Comparison of ENCODE assay signal across 20 cellular contexts in genomic region chr19:1421958-1422305, GRCh38. TPM values are rescaled to one million over a fixed set of nuclear protein-coding genes. Genes with fewer than 3 reads are reported as not detected.
DNase-seq lines count a peak whose midpoint lies in the region; ATAC-seq, FAIRE-seq and TF ChIP-seq lines count a peak whose summit lies in the region.
"Had no signal": no experiment of that assay in that cellular context is flagged by ENCODE, and none has a peak within 500 bp of the region (broad histone marks: within the 10 kb centered on the region; RNA-seq: fewer than 3 reads in every experiment).

No MANE protein-coding gene starts in this region.

- peaks cover 34% of the 10 kb centered on the region for H4K20me1 ChIP-seq in K562 (replicated peaks; ENCODE audit: control insufficient read depth, insufficient read depth, low read length)

- no peak overlapping the region for H2AFZ ChIP-seq in K562 (ENCODE audit: low read depth, low read length)

- H3K9me1 ChIP-seq in K562 (ENCODE audit: control insufficient read depth, insufficient read depth, low read length): peaks cover 10% of the 10 kb centered on the region

- BruUV-seq in K562 (replicated peaks; lab: Mats Ljungman, UMichigan): no TSS peak

- 0 out of 2 replicates have a peak, but pooled peaks cover 3% of the 10 kb centered on the region for H3K4me1 ChIP-seq in HEK293 (ENCODE audit: control insufficient read depth, insufficient read depth, low read length)
- peaks cover 0 to 48% of the 10 kb centered on the region in 2 experiments; a peak in 2 of 5 replicates for H3K4me1 ChIP-seq in K562 (replicated peaks in 1 of 2; ENCODE audit: control insufficient read depth in 2 of 2, insufficient read depth in 2 of 2, low read length in 2 of 2)

- 94% methylated on average over 20 of the region's 22 CpGs for WGBS in K562 (ENCODE audit: insufficient coverage, low coverage, missing lambda C conversion rate)

- TF ChIP-seq CTCF in HEK293 (tag by site-specific recombination; IDR thresholded peaks at IDR 0.05) (no peak), K562 (IDR thresholded peaks at IDR 0.05 in 2 of 3, conservative IDR thresholded peaks at IDR 0.05 in 1 of 3; ENCODE audit: insufficient read depth in 2 of 3, low read depth in 1 of 3, low read length in 3 of 3) (no peak)

- H3K36me3 ChIP-seq in HEK293 (ENCODE audit: control insufficient read depth in 2 of 2, insufficient read depth in 1 of 2, low read length in 2 of 2) (peaks cover 5 to 99% of the 10 kb centered on the region in 2 experiments), K562 (ENCODE audit: control insufficient read depth, insufficient read depth, low read length) (peaks cover 98% of the 10 kb centered on the region)

- H3K9ac ChIP-seq in K562 (ENCODE audit: insufficient read depth in 1 of 2, low read depth in 2 of 2, low read length in 2 of 2): peak overlapping the region in 1 of 2 experiments; percentile 22; a peak in 1 of 4 replicates
- H3K9ac ChIP-seq: KMS-11 had no signal

- H3K27me3 ChIP-seq in K562 (ENCODE audit: control insufficient read depth in 2 of 2, insufficient read depth in 2 of 2, low read length in 2 of 2): no peaks in the 10 kb centered on the region
- H3K27me3 ChIP-seq: BLaER1 treated with 17β-estradiol and CSF1 and Interleukin-3, amounts not matched to agents 10 nM and 100 nM; Peyer's patch had no signal

- TF ChIP-seq RAD21 in K562 (CRISPR knock-in tag; conservative IDR thresholded peaks at IDR 0.05 in 1 of 2, IDR thresholded peaks at IDR 0.05 in 1 of 2): no peak

- TF ChIP-seq POLR2A in K562 (conservative IDR thresholded peaks at IDR 0.05): no peak

- H3K27ac ChIP-seq in HEK293 (ENCODE audit: extremely low read depth, low read depth, low read length) (no peak overlapping the region), K562 (ENCODE audit: extremely low read depth, low read depth, low read length) (no peak overlapping the region)
- H3K27ac ChIP-seq: KMS-11, Peyer's patch had no signal

- FAIRE-seq in K562 (lab: Jason Lieb, UNC): no peak
- FAIRE-seq: GM12891 had no signal

- no peak overlapping the region for H3K4me3 ChIP-seq in HEK293 (ENCODE audit: low read depth, low read length)
- H3K4me3 ChIP-seq in K562: no peak overlapping the region
- H3K4me3 ChIP-seq: BLaER1 treated with 17β-estradiol and CSF1 and Interleukin-3, amounts not matched to agents 10 nM and 100 nM; Peyer's patch; SK-N-MC had no signal

- POLR2A ChIA-PET in HEK293 (lab: Yijun Ruan, JAX) (no interaction called here), K562 (lab: Yijun Ruan, JAX) (interaction anchor here (0.7 to 1.4 kb wide), 3 partner anchors 15 to 113 kb away, joined by 3 read pairs; no protein-coding TSS in a partner anchor)

- peaks cover 81% of the 10 kb centered on the region for H3K79me2 ChIP-seq in K562 (ENCODE audit: control insufficient read depth, insufficient read depth, low read length)

- intact Hi-C loops in K562 (cut with micrococcal nuclease): no loop called here

- in situ Hi-C loops in K562 (cut with MboI): no loop called here

- CTCF ChIA-PET in HEK293 (lab: Yijun Ruan, JAX): no interaction called here
- CTCF ChIA-PET in K562 (lab: Yijun Ruan, JAX; ENCODE audit: low intra/inter-chr PET ratio): no interaction called here

- no peak for DNase-seq in K562 (ENCODE audit: extremely low read depth in 1 of 4, low spot score in 3 of 4)
- peak; percentile 45 for DNase-seq in myocyte (ENCODE audit: low read depth)
- DNase-seq in stimulated activated naive CD8-positive, alpha-beta T cell treated with anti-CD3 and anti-CD28 coated beads, Interleukin-15, Interleukin-2, amounts not matched to agents 100 U/mL and 50 U/mL, for 24 hours: no peak
- DNase-seq in SW480 (ENCODE audit: low spot score): no peak
- no peak for DNase-seq in T-helper 2 cell
- DNase-seq: Calu3; CD8-positive, alpha-beta T cell; EL; GOT3; NCI-H1417 treated with DMSO at 0.1 percent for 48 hours; NCI-H187 treated with DMSO at 0.1 percent for 48 hours; NCI-H69; Peyer's patch had no signal

- H3K4me2 ChIP-seq in K562 (ENCODE audit: insufficient read depth, low read length): no peak overlapping the region
- H3K4me2 ChIP-seq: KMS-11 had no signal

- ATAC-seq in K562: no peak
- peak; percentile 2 for ATAC-seq in stimulated activated naive CD8-positive, alpha-beta T cell treated with anti-CD3 and anti-CD28 coated beads, Interleukin-15, Interleukin-2, amounts not matched to agents 100 U/mL and 50 U/mL, for 24 hours
- ATAC-seq in HG02763 (IDR thresholded peaks at IDR 0.05; ENCODE audit: unreplicated experiment): no peak
- ATAC-seq: CD8-positive, alpha-beta T cell; Right ventricle myocardium inferior had no signal

- H3K9me3 ChIP-seq in HEK293 (ENCODE audit: control insufficient read depth, insufficient read depth, low read depth, low read length) (no peaks in the 10 kb centered on the region), K562 (replicated peaks; ENCODE audit: control insufficient read depth, insufficient read depth, low read depth, low read length) (no peaks in the 10 kb centered on the region)
- H3K9me3 ChIP-seq: BLaER1 treated with 17β-estradiol and CSF1 and Interleukin-3, amounts not matched to agents 10 nM and 100 nM; Peyer's patch had no signal

- TF ChIP-seq EP300 in K562 (IDR thresholded peaks at IDR 0.05; ENCODE audit: low read length): no peak

RNA-seq across cellular contexts. Expression of gene DAZAP1, which starts 14.5 kb away (rescaled TPM):
- 223 and 289 TPM in 2 replicates for total RNA-seq in K562 (2011; cell fraction: chromatin; rRNA removed; ENCODE audit: low replicate concordance)
- 105 and 117 TPM in 2 replicates for total RNA-seq in K562 (2011; cell fraction: nucleolus; rRNA removed)
- total RNA-seq in K562 (2011; cell fraction: nucleoplasm; rRNA removed): 149 and 185 TPM in 2 replicates
- total RNA-seq in K562 (2014; rRNA removed): 222 and 244 TPM in 2 replicates
- total RNA-seq in K562 (2014; rRNA removed; fragmentation: Illumina TruSeq; extraction: Trizol): 77.7 and 78.7 TPM in 2 replicates
- total RNA-seq in K562 (2015; rRNA removed; fragmentation: Illumina TruSeq; extraction: Trizol): 139 and 143 TPM in 2 replicates
- 287 and 289 TPM in 2 replicates for total RNA-seq in K562 (2021)
- 125 and 155 TPM in 2 replicates for polyA plus RNA-seq in K562 (2011; rRNA removed)
- 57.6 and 123 TPM in 2 replicates for polyA plus RNA-seq in K562 (2011; cell fraction: cytosol; rRNA removed)
- 177 and 237 TPM in 2 replicates for polyA plus RNA-seq in K562 (2011; cell fraction: nucleus; rRNA removed)
- 116 and 140 TPM in 2 replicates for polyA plus RNA-seq in K562 (2012)
- polyA plus RNA-seq in K562 (2014; fragmentation: Illumina TruSeq; extraction: Trizol): 142 and 156 TPM in 2 replicates
- 10 to 100 TPM; 10.8 to 13.3 TPM for polyA plus RNA-seq in K562 (2014; fragmentation: Nextera tagmentation; extraction: Ambion mirVana)
- polyA plus RNA-seq in K562 (2014; rRNA removed): 250 and 266 TPM in 2 replicates
- polyA minus RNA-seq in K562 (2011; rRNA and poly(A)+ RNA removed): 29.7 and 47.1 TPM in 2 replicates
- polyA minus RNA-seq in K562 (2011; cell fraction: cytosol; rRNA and poly(A)+ RNA removed): 61.3 and 62.0 TPM in 2 replicates
- polyA minus RNA-seq in K562 (2011; cell fraction: nucleus; rRNA and poly(A)+ RNA removed): 38.8 and 60.8 TPM in 2 replicates
- total RNA-seq in myocyte: 48.2 and 61.5 TPM in 2 replicates
- polyA plus RNA-seq in myocyte (2012): 61.3 TPM

RNA-seq across cellular contexts. Expression of gene RPS15, which starts 16.3 kb away (rescaled TPM):
- total RNA-seq in K562 (2011; cell fraction: chromatin; rRNA removed; ENCODE audit: low replicate concordance): 72.0 and 238 TPM in 2 replicates
- 545 and 547 TPM in 2 replicates for total RNA-seq in K562 (2011; cell fraction: nucleolus; rRNA removed)
- total RNA-seq in K562 (2011; cell fraction: nucleoplasm; rRNA removed): 383 and 585 TPM in 2 replicates
- total RNA-seq in K562 (2014; rRNA removed): 2,649 and 2,867 TPM in 2 replicates
- total RNA-seq in K562 (2014; rRNA removed; fragmentation: Illumina TruSeq; extraction: Trizol): 407 and 630 TPM in 2 replicates
- 1,267 and 1,272 TPM in 2 replicates for total RNA-seq in K562 (2015; rRNA removed; fragmentation: Illumina TruSeq; extraction: Trizol)
- 2,126 and 2,254 TPM in 2 replicates for total RNA-seq in K562 (2021)
- 957 and 1,566 TPM in 2 replicates for polyA plus RNA-seq in K562 (2011; rRNA removed)
- polyA plus RNA-seq in K562 (2011; cell fraction: cytosol; rRNA removed): 3,186 and 4,296 TPM in 2 replicates
- 907 and 973 TPM in 2 replicates for polyA plus RNA-seq in K562 (2011; cell fraction: nucleus; rRNA removed)
- polyA plus RNA-seq in K562 (2012): 2,701 and 2,899 TPM in 2 replicates
- polyA plus RNA-seq in K562 (2014; fragmentation: Illumina TruSeq; extraction: Trizol): 912 and 1,907 TPM in 2 replicates
- polyA plus RNA-seq in K562 (2014; fragmentation: Nextera tagmentation; extraction: Ambion mirVana): 100 to 1,000 TPM; 605 to 818 TPM
- 2,791 and 3,285 TPM in 2 replicates for polyA plus RNA-seq in K562 (2014; rRNA removed)
- 202 and 239 TPM in 2 replicates for polyA minus RNA-seq in K562 (2011; rRNA and poly(A)+ RNA removed)
- polyA minus RNA-seq in K562 (2011; cell fraction: cytosol; rRNA and poly(A)+ RNA removed): 1,242 and 1,610 TPM in 2 replicates
- polyA minus RNA-seq in K562 (2011; cell fraction: nucleus; rRNA and poly(A)+ RNA removed): 152 and 304 TPM in 2 replicates
- 1,600 and 2,923 TPM in 2 replicates for total RNA-seq in myocyte
- 1,451 TPM for polyA plus RNA-seq in myocyte (2012)

RNA-seq across cellular contexts. Expression of gene GAMT, which starts 20.6 kb away (rescaled TPM):
- total RNA-seq in K562 (2011; cell fraction: chromatin; rRNA removed; ENCODE audit: low replicate concordance): 8.0 and 26.2 TPM in 2 replicates
- 17.6 and 18.7 TPM in 2 replicates for total RNA-seq in K562 (2011; cell fraction: nucleolus; rRNA removed)
- 11.9 and 13.9 TPM in 2 replicates for total RNA-seq in K562 (2011; cell fraction: nucleoplasm; rRNA removed)
- 35.2 and 47.8 TPM in 2 replicates for total RNA-seq in K562 (2014; rRNA removed)
- 6.1 and 11.1 TPM in 2 replicates for total RNA-seq in K562 (2014; rRNA removed; fragmentation: Illumina TruSeq; extraction: Trizol)
- 25.9 and 28.7 TPM in 2 replicates for total RNA-seq in K562 (2015; rRNA removed; fragmentation: Illumina TruSeq; extraction: Trizol)
- 35.3 and 37.5 TPM in 2 replicates for total RNA-seq in K562 (2021)
- polyA plus RNA-seq in K562 (2011; rRNA removed): 27.2 and 42.1 TPM in 2 replicates
- polyA plus RNA-seq in K562 (2011; cell fraction: cytosol; rRNA removed): 46.5 and 96.1 TPM in 2 replicates
- polyA plus RNA-seq in K562 (2011; cell fraction: nucleus; rRNA removed): 23.4 and 27.7 TPM in 2 replicates
- 44.0 and 47.8 TPM in 2 replicates for polyA plus RNA-seq in K562 (2012)
- polyA plus RNA-seq in K562 (2014; fragmentation: Illumina TruSeq; extraction: Trizol): 26.2 and 35.1 TPM in 2 replicates
- polyA plus RNA-seq in K562 (2014; fragmentation: Nextera tagmentation; extraction: Ambion mirVana): 1 to 10 TPM; 1.3 to 2.1 TPM
- 33.3 and 37.8 TPM in 2 replicates for polyA plus RNA-seq in K562 (2014; rRNA removed)
- polyA minus RNA-seq in K562 (2011; rRNA and poly(A)+ RNA removed): 8.4 and 12.9 TPM in 2 replicates
- polyA minus RNA-seq in K562 (2011; cell fraction: cytosol; rRNA and poly(A)+ RNA removed): 22.1 and 26.4 TPM in 2 replicates
- 6.7 and 7.7 TPM in 2 replicates for polyA minus RNA-seq in K562 (2011; cell fraction: nucleus; rRNA and poly(A)+ RNA removed)
- 147 and 191 TPM in 2 replicates for total RNA-seq in myocyte
- 93.8 TPM for polyA plus RNA-seq in myocyte (2012)

RNA-seq across cellular contexts. Expression of gene APC2, which starts 28.0 kb away (rescaled TPM):
- total RNA-seq in K562 (2011; cell fraction: chromatin; rRNA removed; ENCODE audit: low replicate concordance): 0.56 and 1.4 TPM in 2 replicates
- 0.66 and 1.3 TPM in 2 replicates for total RNA-seq in K562 (2011; cell fraction: nucleolus; rRNA removed)
- 0.44 and 0.53 TPM in 2 replicates for total RNA-seq in K562 (2011; cell fraction: nucleoplasm; rRNA removed)
- total RNA-seq in K562 (2014; rRNA removed) (0.05 and 0.08 TPM in 2 replicates), K562 (2014; rRNA removed; fragmentation: Illumina TruSeq; extraction: Trizol) (0.04 TPM in 1 of 2 replicates, not detected in the other), K562 (2015; rRNA removed; fragmentation: Illumina TruSeq; extraction: Trizol) (0.04 TPM in 1 of 2 replicates, not detected in the other), K562 (2021) (0.27 and 0.40 TPM in 2 replicates), myocyte (0.53 and 1.9 TPM in 2 replicates)
- polyA plus RNA-seq in K562 (2011; rRNA removed) (0.01 and 0.06 TPM in 2 replicates), K562 (2014; fragmentation: Illumina TruSeq; extraction: Trizol) (0.01 TPM in 2 replicates), K562 (2014; fragmentation: Nextera tagmentation; extraction: Ambion mirVana) (not detected), K562 (2014; rRNA removed) (0.04 and 0.09 TPM in 2 replicates)
- polyA plus RNA-seq in K562 (2011; cell fraction: cytosol; rRNA removed): 0.03 and 0.04 TPM in 2 replicates
- polyA plus RNA-seq in K562 (2011; cell fraction: nucleus; rRNA removed): 0.13 and 0.21 TPM in 2 replicates
- 0.43 and 0.48 TPM in 2 replicates for polyA plus RNA-seq in K562 (2012)
- polyA minus RNA-seq in K562 (2011; rRNA and poly(A)+ RNA removed): 0.06 and 0.07 TPM in 2 replicates
- polyA minus RNA-seq in K562 (2011; cell fraction: cytosol; rRNA and poly(A)+ RNA removed): not detected in 2 replicates
- 0.27 and 0.33 TPM in 2 replicates for polyA minus RNA-seq in K562 (2011; cell fraction: nucleus; rRNA and poly(A)+ RNA removed)
- polyA plus RNA-seq in myocyte (2012): 0.63 TPM

RNA-seq across cellular contexts. Expression of gene NDUFS7, which starts 38.2 kb away (rescaled TPM):
- 66.7 and 198 TPM in 2 replicates for total RNA-seq in K562 (2011; cell fraction: chromatin; rRNA removed; ENCODE audit: low replicate concordance)
- total RNA-seq in K562 (2011; cell fraction: nucleolus; rRNA removed): 157 and 164 TPM in 2 replicates
- total RNA-seq in K562 (2011; cell fraction: nucleoplasm; rRNA removed): 136 and 201 TPM in 2 replicates
- total RNA-seq in K562 (2014; rRNA removed): 253 and 295 TPM in 2 replicates
- total RNA-seq in K562 (2014; rRNA removed; fragmentation: Illumina TruSeq; extraction: Trizol): 4.9 and 6.0 TPM in 2 replicates
- total RNA-seq in K562 (2015; rRNA removed; fragmentation: Illumina TruSeq; extraction: Trizol): 108 and 142 TPM in 2 replicates
- total RNA-seq in K562 (2021): 266 and 293 TPM in 2 replicates
- 56.7 and 107 TPM in 2 replicates for polyA plus RNA-seq in K562 (2011; rRNA removed)
- 225 and 766 TPM in 2 replicates for polyA plus RNA-seq in K562 (2011; cell fraction: cytosol; rRNA removed)
- 159 and 202 TPM in 2 replicates for polyA plus RNA-seq in K562 (2011; cell fraction: nucleus; rRNA removed)
- polyA plus RNA-seq in K562 (2012): 194 and 288 TPM in 2 replicates
- polyA plus RNA-seq in K562 (2014; fragmentation: Illumina TruSeq; extraction: Trizol): 11.4 and 105 TPM in 2 replicates
- 10 to 100 TPM; 28.2 to 60.6 TPM for polyA plus RNA-seq in K562 (2014; fragmentation: Nextera tagmentation; extraction: Ambion mirVana)
- polyA plus RNA-seq in K562 (2014; rRNA removed): 271 and 292 TPM in 2 replicates
- polyA minus RNA-seq in K562 (2011; rRNA and poly(A)+ RNA removed): 32.1 and 38.2 TPM in 2 replicates
- polyA minus RNA-seq in K562 (2011; cell fraction: cytosol; rRNA and poly(A)+ RNA removed): 125 and 190 TPM in 2 replicates
- 30.8 and 41.1 TPM in 2 replicates for polyA minus RNA-seq in K562 (2011; cell fraction: nucleus; rRNA and poly(A)+ RNA removed)
- total RNA-seq in myocyte: 104 and 124 TPM in 2 replicates
- 81.6 TPM for polyA plus RNA-seq in myocyte (2012)
